28 cellular contexts compared by ENCODE assay signal in the genomic region with DNA sequence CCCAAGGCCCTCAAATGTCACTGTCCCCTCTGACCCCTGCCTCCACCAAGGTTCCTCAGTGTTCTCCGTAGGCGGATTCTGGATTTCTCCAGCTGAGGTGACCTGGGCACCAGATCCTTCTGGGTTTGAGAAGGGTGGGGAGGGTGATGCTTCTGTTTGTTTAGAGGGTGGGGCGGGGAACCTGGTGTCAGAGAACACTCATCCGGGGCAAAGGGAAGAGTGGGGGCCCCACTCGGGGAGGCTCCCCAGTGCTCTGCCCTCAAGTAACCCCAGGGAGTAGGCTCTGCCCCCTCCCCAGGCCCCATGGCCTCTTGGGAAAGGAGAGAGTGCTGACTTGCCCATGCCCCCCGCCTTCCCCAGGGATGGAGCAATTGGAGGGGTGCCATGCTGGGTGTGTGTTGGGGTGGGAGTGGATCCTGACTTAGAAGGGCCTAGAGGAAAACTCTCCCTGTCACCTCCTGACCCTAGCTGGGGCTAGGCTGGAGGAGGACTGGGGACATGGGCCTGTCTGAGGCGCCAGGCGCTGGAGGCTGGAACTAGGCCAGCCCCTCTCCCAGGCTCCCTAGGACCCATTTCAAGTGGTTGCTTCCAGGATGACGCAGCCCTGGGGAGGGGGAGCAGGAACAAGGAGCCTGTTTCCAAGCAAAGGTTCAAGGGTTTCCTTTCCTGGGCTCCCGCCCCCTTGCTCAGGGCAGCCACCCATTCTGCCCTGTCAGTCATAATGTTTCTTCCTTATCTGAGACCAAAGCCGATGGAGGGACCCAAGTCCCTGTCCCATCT. TPM values are rescaled to one million over a fixed set of nuclear protein-coding genes. Genes with fewer than 3 reads are reported as not detected.
"Had no signal": no experiment of that assay in that cellular context is flagged by ENCODE, and none has a peak within 500 bp of the region (broad histone marks: within the 10 kb centered on the region; RNA-seq: fewer than 3 reads in every experiment).

No MANE protein-coding gene starts in this region.

- H3K27me3 ChIP-seq: ascending aorta, thyroid gland had no signal

- H3K4me1 ChIP-seq: ascending aorta, gastrocnemius medialis, thyroid gland, upper lobe of right lung had no signal

- H3K36me3 ChIP-seq: ascending aorta, brain microvascular endothelial cell, esophagus squamous epithelium, gastrocnemius medialis, thyroid gland, upper lobe of right lung, WERI-Rb-1 had no signal

- H3K27ac ChIP-seq: ascending aorta, brain microvascular endothelial cell, esophagus squamous epithelium, gastrocnemius medialis, thyroid gland, upper lobe of right lung, WERI-Rb-1 had no signal

- DNase-seq: activated CD4-positive, alpha-beta T cell treated with anti-CD3 and anti-CD28 coated beads, Interleukin-2, amount 10 ng/mL, durations not matched to agents 7 days and 5 days; activated CD4-positive, CD25-positive, alpha-beta regulatory T cell treated with anti-CD3 and anti-CD28 coated beads, Interleukin-2, amount 50 U/mL, for 72 hours; activated CD8-positive, alpha-beta memory T cell treated with anti-CD3 and anti-CD28 coated beads, Interleukin-2, amount 10 ng/mL, durations not matched to agents 7 days and 5 days; activated CD8-positive, alpha-beta T cell treated with anti-CD3 and anti-CD28 coated beads for 36 hours; activated gamma-delta T cell; brain microvascular endothelial cell; caudate nucleus; effector memory CD4-positive, alpha-beta T cell; esophagus squamous epithelium; gastrocnemius medialis; hippocampal formation; kidney glomerular epithelial cell; left ventricle myocardium superior; mammary epithelial cell; midbrain; retina; stimulated activated CD4-positive, alpha-beta T cell treated with anti-CD3 and anti-CD28 coated beads, Interleukin-4, amount 100 ng/mL, for 24 hours; stimulated activated naive CD4-positive, alpha-beta T cell treated with Interleukin-2 at 50 U/mL for 16 hours; substantia nigra; thyroid gland; upper lobe of right lung; WERI-Rb-1 had no signal

- H3K9me3 ChIP-seq: ascending aorta, esophagus squamous epithelium, gastrocnemius medialis, thyroid gland, upper lobe of right lung had no signal

- H3K4me3 ChIP-seq: ascending aorta, esophagus squamous epithelium, gastrocnemius medialis, thyroid gland, upper lobe of right lung had no signal

RNA-seq across cellular contexts. Expression of a gene that starts 41.4 kb away (rescaled TPM):
- total RNA-seq: activated CD4-positive, alpha-beta T cell treated with anti-CD3 and anti-CD28 coated beads, Interleukin-2, amount 10 ng/mL, durations not matched to agents 7 days and 5 days; activated CD8-positive, alpha-beta memory T cell treated with anti-CD3 and anti-CD28 coated beads, Interleukin-2, amount 10 ng/mL, durations not matched to agents 7 days and 5 days; activated CD8-positive, alpha-beta T cell treated with anti-CD3 and anti-CD28 coated beads for 36 hours; activated T-helper 1 cell treated with anti-CD3 and anti-CD28 coated beads, Interleukin-12 subunit alpha, Interleukin-12 subunit beta, Interleukin-2, Interleukin-4 antibody, amounts not matched to agents 30 ng/mL and 10 ng/mL and 1 ng/mL, durations not matched to agents 14 hours and 24 hours and 36 hours; ascending aorta; dermis microvascular lymphatic vessel endothelial cell; esophagus squamous epithelium; gastrocnemius medialis; left ventricle myocardium superior; mammary epithelial cell; natural killer cell treated with Interleukin-12 subunit alpha and Interleukin-12 subunit beta and Interleukin-15 and Interleukin-18, amount 100 ng/mL, for 72 hours; osteocyte; progenitor cell of endocrine pancreas; thyroid gland; upper lobe of right lung had no signal
- polyA plus RNA-seq: mammary epithelial cell had no signal
